ENCODE assay signal across 8 cellular contexts in genomic region chr3:4303187-4304123, GRCh38. TPM values are rescaled to one million over a fixed set of nuclear protein-coding genes. Genes with fewer than 3 reads are reported as not detected.
A peak's percentile ranks its signal among the peaks of the same experiment; 100 is the strongest.
DNase-seq lines count a peak whose midpoint lies in the region; ATAC-seq, FAIRE-seq and TF ChIP-seq lines count a peak whose summit lies in the region.

SETMAR (plus strand) TSS chr3:4303369; CDS start chr3:4303371, 2 bp downstream.

- no peak for TF ChIP-seq POLR2A in spleen (IDR thresholded peaks at IDR 0.05)

- WGBS in spleen, 5 donors = 1 to 2% (median 1%) methylated on average over 21 to 62 of the region's 62 CpGs

- peak; percentile 98 for ATAC-seq in GM18867 (IDR thresholded peaks at IDR 0.05; ENCODE audit: unreplicated experiment)
- ATAC-seq in HG03097 (IDR thresholded peaks at IDR 0.05; ENCODE audit: low FRiP score, unreplicated experiment) = peak; percentile 99
- ATAC-seq in WTC11 = peak; percentile 92

- H3K9me3 ChIP-seq in spleen = no peaks in the 10 kb centered on the region

- DNase-seq in NCI-H2171 treated with DMSO at 0.1 percent for 48 hours (lab: John Stamatoyannopoulos, UW) = peak; percentile 76
- DNase-seq in WTC11 (ENCODE audit: low spot score) = peak; percentile 88
- DNase-seq in bronchial epithelial cell (ENCODE audit: low read depth) = peak; percentile 66
- peak; percentile 78 to 80 (median 80) for DNase-seq in immature natural killer cell
- DNase-seq in spleen = peak; percentile 95

- H3K27me3 ChIP-seq in ACC112 (ENCODE audit: insufficient read depth, low read length) (no peaks in the 10 kb centered on the region), bronchial epithelial cell (ENCODE audit: control insufficient read depth, insufficient read depth, low read length) (no peaks in the 10 kb centered on the region), spleen (replicated peaks in 1 of 7) (no peaks in the 10 kb centered on the region)

- FAIRE-seq in bronchial epithelial cell (lab: Jason Lieb, UNC) = no peak

- H3K27ac Mint-ChIP-seq in WTC11 (peak within 1 kb of the TSS; percentile 93), immature natural killer cell (peak within 1 kb of the TSS; percentile 91 to 100 (median 98))

- H3K36me3 Mint-ChIP-seq in WTC11 (peaks cover 11% of the 10 kb centered on the region), immature natural killer cell (no peaks in the 10 kb centered on the region)

- no peak for TF ChIP-seq CTCF in WTC11 (IDR thresholded peaks at IDR 0.05)
- no peak for TF ChIP-seq CTCF in bronchial epithelial cell (IDR thresholded peaks at IDR 0.05; ENCODE audit: insufficient read depth, low read length, severe bottlenecking)
- TF ChIP-seq CTCF in spleen (IDR thresholded peaks at IDR 0.05 in 8 of 11, conservative IDR thresholded peaks at IDR 0.05 in 3 of 11) = no peak

- intact Hi-C loops in spleen (cut with DNase I; ENCODE audit: low total_unique reads) = no loop called here

- H3K27me3 Mint-ChIP-seq in WTC11 (ENCODE audit: low read depth) (no peaks in the 10 kb centered on the region; the same call in 1 of the 2 replicates), immature natural killer cell (ENCODE audit: low read depth in 3 of 3) (peaks cover 0 to 3% (median 0%) of the 10 kb centered on the region in 3 donors)

- peaks cover 36% of the 10 kb centered on the region for H3K4me1 Mint-ChIP-seq in WTC11
- H3K4me1 Mint-ChIP-seq in immature natural killer cell = peaks cover 19 to 35% of the 10 kb centered on the region in 2 donors

- H3K4me1 ChIP-seq in ACC112 (ENCODE audit: control insufficient read depth, insufficient read depth, low read length, unreplicated experiment) = no peaks in the 10 kb centered on the region
- peaks cover 0 to 37% (median 19%) of the 10 kb centered on the region in 6 donors for H3K4me1 ChIP-seq in spleen

- peak within 1 kb of the TSS; percentile 81 for H2AFZ ChIP-seq in ACC112 (ENCODE audit: low read length, unreplicated experiment)

- peak within 1 kb of the TSS; percentile 92 for H3K4me3 Mint-ChIP-seq in WTC11
- peak within 1 kb of the TSS; percentile 97 to 99 (median 98) for H3K4me3 Mint-ChIP-seq in immature natural killer cell

- H3K27ac ChIP-seq in ACC112 (ENCODE audit: low read depth, low read length) (0 out of 2 replicates have a peak within 1 kb of the TSS, but pooled peaks have one; percentile 11), spleen (peak within 1 kb of the TSS; percentile 62 to 95 (median 94))

- H3K79me2 ChIP-seq in ACC112 (ENCODE audit: control insufficient read depth, insufficient read depth, low read length, unreplicated experiment) = no peaks in the 10 kb centered on the region

- CTCF ChIA-PET in WTC11 (lab: Charles Lee) = interaction anchor here (2.1 kb wide), 1 partner anchor 11 kb away, joined by 7 read pairs; no protein-coding TSS in a partner anchor

- POLR2A ChIA-PET in WTC11 (lab: Charles Lee) = no interaction called here

- H3K36me3 ChIP-seq in ACC112 (ENCODE audit: insufficient read depth, low read length) (no peaks in the 10 kb centered on the region), bronchial epithelial cell (ENCODE audit: control insufficient read depth, insufficient read depth, low read length) (no peaks in the 10 kb centered on the region), spleen (peaks cover 0 to 12% (median 0%) of the 10 kb centered on the region in 6 donors)

- H3K9me3 Mint-ChIP-seq in WTC11 = no peaks in the 10 kb centered on the region
- no peaks in the 10 kb centered on the region for H3K9me3 Mint-ChIP-seq in immature natural killer cell

- H3K4me3 ChIP-seq in ACC112 (ENCODE audit: low read depth, low read length) (peak within 1 kb of the TSS; percentile 82), bronchial epithelial cell (ENCODE audit: low read depth, low read length) (peak within 1 kb of the TSS; percentile 58), spleen (peak within 1 kb of the TSS; percentile 42 to 84 (median 69))

TF ChIP-seq in WTC11, 78 proteins besides CTCF, POLR2A, EP300 and RAD21 (continues in another document):
- TF ChIP-seq ESRRA (CRISPR knock-in tag; IDR thresholded peaks at IDR 0.05; ENCODE audit: borderline replicate concordance) = peak; percentile 77; the same call in 1 of the 2 replicates
- TF ChIP-seq ETV6 (CRISPR knock-in tag; IDR thresholded peaks at IDR 0.05) = peak; percentile 86
- TF ChIP-seq IRF1 (CRISPR knock-in tag; IDR thresholded peaks at IDR 0.05) = peak; percentile 47; the same call in 1 of the 2 replicates
- 0 out of 2 replicates have a peak, but pooled peaks have one; percentile 33 for TF ChIP-seq ARID4B (CRISPR knock-in tag; IDR thresholded peaks at IDR 0.05; ENCODE audit: borderline replicate concordance)
- peak; percentile 62; the same call in 1 of the 2 replicates for TF ChIP-seq GABPB1 (CRISPR knock-in tag; IDR thresholded peaks at IDR 0.05)
- TF ChIP-seq SOX15 (CRISPR knock-in tag; IDR thresholded peaks at IDR 0.05) = no peak
- TF ChIP-seq USF2 (CRISPR knock-in tag; IDR thresholded peaks at IDR 0.05) = peak; percentile 90
- peak; percentile 74; the same call in 1 of the 2 replicates for TF ChIP-seq MAX (CRISPR knock-in tag; IDR thresholded peaks at IDR 0.05)
- peak; percentile 22; the same call in 1 of the 2 replicates for TF ChIP-seq MYBL2 (CRISPR knock-in tag; IDR thresholded peaks at IDR 0.05)
- TF ChIP-seq CREM (CRISPR knock-in tag; IDR thresholded peaks at IDR 0.05) = peak; percentile 74
- peak; percentile 91 for TF ChIP-seq E2F5 (CRISPR knock-in tag; IDR thresholded peaks at IDR 0.05)
- TF ChIP-seq SP1 (CRISPR knock-in tag; conservative IDR thresholded peaks at IDR 0.05) = peak; percentile 75
- TF ChIP-seq MXD4 (CRISPR knock-in tag; IDR thresholded peaks at IDR 0.05; ENCODE audit: borderline replicate concordance) = no peak

RNA-seq across cellular contexts. Expression of gene SETMAR, which starts in this region (rescaled TPM):
- total RNA-seq in WTC11 (2021) (11.6 to 15.0 TPM (median 14.7 TPM) in 3 replicates), bronchial epithelial cell (3.5 and 5.0 TPM in 2 replicates), spleen (10 to 100 TPM in 5 of 7 donors, 1 to 10 TPM in 2; 7.8 to 17.8 (median 10.9) TPM)
- polyA plus RNA-seq in immature natural killer cell (10 to 100 TPM in 2 of 3 donors, 1 to 10 TPM in 1; 9.8 to 11.1 (median 10.4) TPM), spleen (10 to 100 TPM in 1 of 3 donors, 1 to 10 TPM in 2; 9.0 to 10.1 (median 9.7) TPM)

Comparison
In these comparisons a context has a peak if more than half of its experiments do, and no peak if none do; other contexts are left out.
1. Peak in every context shown above with its lines: DNase-seq, ATAC-seq, H3K4me3 ChIP-seq and H3K27ac ChIP-seq.